In the genomic region with DNA sequence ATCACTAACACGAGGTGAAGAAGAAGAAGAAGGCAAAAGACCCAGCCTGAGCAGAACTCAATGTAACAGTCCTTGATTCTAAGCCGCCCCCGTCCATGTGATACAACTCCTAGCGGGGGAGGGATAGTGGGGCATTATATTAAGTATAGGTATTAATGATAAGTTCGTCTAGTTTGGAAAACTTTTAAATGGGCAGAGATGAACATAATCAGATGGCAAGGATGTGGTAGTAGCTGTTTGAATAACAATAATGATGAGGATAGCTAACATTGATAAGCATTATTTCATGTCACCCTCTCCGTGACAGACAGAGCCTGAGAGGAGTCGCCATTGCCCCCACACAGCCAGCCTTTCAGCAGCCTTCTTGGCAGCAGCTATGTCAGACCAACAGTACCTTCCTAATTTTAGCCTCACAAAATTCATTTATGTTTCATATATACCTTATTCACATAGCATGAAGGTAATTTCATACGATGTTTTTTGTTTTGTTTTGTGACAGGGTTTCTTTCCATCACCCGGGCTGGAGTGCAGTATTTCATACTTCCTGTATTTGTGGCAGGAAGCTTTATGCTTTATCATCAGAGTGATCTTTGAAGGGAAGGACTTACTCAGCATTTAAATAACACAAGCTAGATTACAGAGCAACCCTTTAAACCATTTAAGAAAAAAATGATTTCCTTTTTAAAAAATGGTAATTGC, we compare ENCODE assay signal across 8 cellular contexts.
A peak's percentile ranks its signal among the peaks of the same experiment; 100 is the strongest.
DNase-seq lines count a peak whose midpoint lies in the region; FAIRE-seq and TF ChIP-seq lines count a peak whose summit lies in the region.

No MANE protein-coding gene starts in this region.

- DNase-seq in GM18507 (ENCODE audit: extremely low spot score, insufficient read length, low read depth) (no peak), Peyer's patch (peak in 1 of 3 donors; percentile 47), amniotic stem cell (lab: John Stamatoyannopoulos, UW) (peak; percentile 40), ACHN (no peak), anterior cingulate cortex (lab: John Stamatoyannopoulos, UW) (no peak), HuH-7 (ENCODE audit: low spot score) (no peak), NCI-H187 (lab: John Stamatoyannopoulos, UW) (no peak)

- peak overlapping the region; percentile 40 for H3K9ac ChIP-seq in mucosa of stomach (ENCODE audit: low read length)

- peak overlapping the region; percentile 64 to 79 (median 68) for H3K27ac ChIP-seq in Peyer's patch

- H3K36me3 ChIP-seq in Peyer's patch (no peaks in the 10 kb centered on the region), mucosa of stomach (ENCODE audit: control insufficient read depth, insufficient read depth, low read length) (no peaks in the 10 kb centered on the region)

- no peaks in the 10 kb centered on the region for H3K9me3 ChIP-seq in Peyer's patch
- H3K9me3 ChIP-seq in mucosa of stomach (ENCODE audit: control insufficient read depth, low read length) = no peaks in the 10 kb centered on the region

- H3K4me3 ChIP-seq in Peyer's patch (peak overlapping the region in 3 of 4 donors; percentile 1 to 18 (median 10)), mucosa of stomach (ENCODE audit: low read length) (no peak overlapping the region)

- FAIRE-seq in GM18507 (lab: Jason Lieb, UNC) = peak; percentile 72

- no peak for TF ChIP-seq POLR2A in Peyer's patch (IDR thresholded peaks at IDR 0.05)

- H3K27me3 ChIP-seq in Peyer's patch (no peaks in the 10 kb centered on the region), mucosa of stomach (ENCODE audit: control insufficient read depth, insufficient read depth, low read length) (no peaks in the 10 kb centered on the region)

- in situ Hi-C loops in ACHN (cut with HindIII; ENCODE audit: low pct_ligation_motif_present, low pct_unique_long_range_greater_than_20kb, low sequenced_read_pairs) = no loop called here

- TF ChIP-seq CTCF in Peyer's patch (IDR thresholded peaks at IDR 0.05) = no peak

- H3K4me1 ChIP-seq in Peyer's patch (peaks cover 4 to 59% (median 19%) of the 10 kb centered on the region in 4 donors), mucosa of stomach (ENCODE audit: control insufficient read depth, insufficient read depth, low read length) (peaks cover 35% of the 10 kb centered on the region)
